ENCODE assay signal across 26 cellular contexts in the genomic region with DNA sequence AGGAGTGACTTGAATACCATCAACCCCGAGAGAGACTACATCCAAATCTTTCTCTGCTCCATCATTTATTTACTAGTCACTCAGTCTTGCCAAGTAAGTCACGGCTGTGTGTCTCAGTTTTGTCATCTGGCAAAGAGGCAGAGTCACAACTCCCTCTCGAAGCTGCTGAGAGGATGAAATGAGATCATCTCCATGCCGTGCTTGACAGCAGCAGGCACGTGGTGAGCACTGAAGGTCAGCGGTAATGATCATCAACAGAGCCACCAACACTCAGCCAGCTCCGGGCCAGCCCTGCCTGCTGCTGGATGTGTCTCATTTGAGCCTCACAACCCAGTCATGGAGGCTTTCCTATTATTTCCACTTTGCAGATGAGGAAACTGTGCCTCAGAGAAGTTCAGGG. TPM values are rescaled to one million over a fixed set of nuclear protein-coding genes. Genes with fewer than 3 reads are reported as not detected.
DNase-seq lines count a peak whose midpoint lies in the region; ATAC-seq and TF ChIP-seq lines count a peak whose summit lies in the region.
"Had no signal": no experiment of that assay in that cellular context is flagged by ENCODE, and none has a peak within 500 bp of the region (broad histone marks: within the 10 kb centered on the region; RNA-seq: fewer than 3 reads in every experiment).

No MANE protein-coding gene starts in this region.

- peaks cover 2% of the 10 kb centered on the region for H3K27me3 Mint-ChIP-seq in HFFc6 (ENCODE audit: insufficient read depth)
- H3K27me3 Mint-ChIP-seq: activated CD4-positive, alpha-beta T cell treated with anti-CD3 and anti-CD28 coated beads for 36 hours; activated naive CD8-positive, alpha-beta T cell treated with anti-CD3 and anti-CD28 coated beads for 36 hours; CD4-positive, CD25-positive, alpha-beta regulatory T cell; memory B cell; stimulated activated memory B cell treated with anti-CD40 and anti-IgM and Interleukin-4, amounts not matched to agents 10 μg/mL and 1 μg/mL and 100 μg/mL, for 72 hours had no signal

- DNase-seq in AG08395 (ENCODE audit: low spot score) (peak; percentile 62), HFFc6 (peak; percentile 53), dorsolateral prefrontal cortex (peak in 7 of 10 donors; percentile 44 to 77 (median 55)), medulla oblongata (ENCODE audit: extremely low spot score) (peak; percentile 27), activated gamma-delta T cell (lab: John Stamatoyannopoulos, UW) (no peak)
- no peak for DNase-seq in stimulated activated CD8-positive, alpha-beta memory T cell treated with anti-CD3 and anti-CD28 coated beads, Interleukin-4, amount 100 ng/mL, for 48 hours
- DNase-seq: activated CD4-positive, alpha-beta T cell treated with anti-CD3 and anti-CD28 coated beads for 36 hours; activated naive CD8-positive, alpha-beta T cell treated with anti-CD3 and anti-CD28 coated beads for 36 hours; CD4-positive, CD25-positive, alpha-beta regulatory T cell; DMS153; H9; islet precursor cell; NCI-H1436; NCI-H69; SHP77; thyroid gland had no signal

- H3K4me3 ChIP-seq in dorsolateral prefrontal cortex: no peak overlapping the region
- H3K4me3 ChIP-seq: coronary artery, thyroid gland had no signal

- ATAC-seq in HG02852 (IDR thresholded peaks at IDR 0.05; ENCODE audit: unreplicated experiment) (no peak), HG02571 (IDR thresholded peaks at IDR 0.05; ENCODE audit: unreplicated experiment) (no peak)
- ATAC-seq: activated CD4-positive, alpha-beta T cell treated with anti-CD3 and anti-CD28 coated beads for 36 hours; sciatic nerve; stimulated activated memory B cell treated with anti-CD40 and anti-IgM and Interleukin-4, amounts not matched to agents 10 μg/mL and 1 μg/mL and 100 μg/mL, for 72 hours had no signal

- H3K4me3 Mint-ChIP-seq in HFFc6: no peak overlapping the region
- H3K4me3 Mint-ChIP-seq: activated CD4-positive, alpha-beta T cell treated with anti-CD3 and anti-CD28 coated beads for 36 hours; activated naive CD8-positive, alpha-beta T cell treated with anti-CD3 and anti-CD28 coated beads for 36 hours; activated T-helper 1 cell treated with anti-CD3 and anti-CD28 coated beads, Interleukin-12 subunit alpha, Interleukin-12 subunit beta, Interleukin-2, Interleukin-4 antibody, amounts not matched to agents 30 ng/mL and 10 ng/mL and 1 ng/mL, durations not matched to agents 14 hours and 24 hours and 36 hours; CD4-positive, CD25-positive, alpha-beta regulatory T cell; H9; memory B cell; stimulated activated memory B cell treated with anti-CD40 and anti-IgM and Interleukin-4, amounts not matched to agents 10 μg/mL and 1 μg/mL and 100 μg/mL, for 72 hours had no signal

- peak overlapping the region; percentile 27; the same call in 1 of the 2 replicates for H3K27ac Mint-ChIP-seq in HFFc6
- H3K27ac Mint-ChIP-seq: activated CD4-positive, alpha-beta T cell treated with anti-CD3 and anti-CD28 coated beads for 36 hours; activated naive CD8-positive, alpha-beta T cell treated with anti-CD3 and anti-CD28 coated beads for 36 hours; activated T-helper 1 cell treated with anti-CD3 and anti-CD28 coated beads, Interleukin-12 subunit alpha, Interleukin-12 subunit beta, Interleukin-2, Interleukin-4 antibody, amounts not matched to agents 30 ng/mL and 10 ng/mL and 1 ng/mL, durations not matched to agents 14 hours and 24 hours and 36 hours; CD4-positive, CD25-positive, alpha-beta regulatory T cell; H9; memory B cell; stimulated activated memory B cell treated with anti-CD40 and anti-IgM and Interleukin-4, amounts not matched to agents 10 μg/mL and 1 μg/mL and 100 μg/mL, for 72 hours had no signal

- H3K27ac ChIP-seq in dorsolateral prefrontal cortex: peak overlapping the region in 17 of 59 donors; percentile 1 to 54 (median 25)
- H3K27ac ChIP-seq: coronary artery, thyroid gland had no signal

- H3K9me3 Mint-ChIP-seq in HFFc6: no peaks in the 10 kb centered on the region
- H3K9me3 Mint-ChIP-seq: activated naive CD8-positive, alpha-beta T cell treated with anti-CD3 and anti-CD28 coated beads for 36 hours; activated T-helper 1 cell treated with anti-CD3 and anti-CD28 coated beads, Interleukin-12 subunit alpha, Interleukin-12 subunit beta, Interleukin-2, Interleukin-4 antibody, amounts not matched to agents 30 ng/mL and 10 ng/mL and 1 ng/mL, durations not matched to agents 14 hours and 24 hours and 36 hours; CD4-positive, CD25-positive, alpha-beta regulatory T cell; H9; memory B cell; stimulated activated memory B cell treated with anti-CD40 and anti-IgM and Interleukin-4, amounts not matched to agents 10 μg/mL and 1 μg/mL and 100 μg/mL, for 72 hours had no signal

- intact Hi-C loops in dorsolateral prefrontal cortex (cut with DNase I): loop anchor here in 1 of 2 donors (5.0 kb wide), 1 partner anchor 215 kb away; no protein-coding TSS in a partner anchor

- H3K36me3 Mint-ChIP-seq in HFFc6 (ENCODE audit: low read depth): peaks cover 10% of the 10 kb centered on the region; the same call in 1 of the 2 replicates
- H3K36me3 Mint-ChIP-seq: activated naive CD8-positive, alpha-beta T cell treated with anti-CD3 and anti-CD28 coated beads for 36 hours had no signal

- peaks cover 17% of the 10 kb centered on the region for H3K4me1 Mint-ChIP-seq in HFFc6 (ENCODE audit: low read depth)
- H3K4me1 Mint-ChIP-seq: activated CD4-positive, alpha-beta T cell treated with anti-CD3 and anti-CD28 coated beads for 36 hours; activated naive CD8-positive, alpha-beta T cell treated with anti-CD3 and anti-CD28 coated beads for 36 hours; memory B cell; stimulated activated memory B cell treated with anti-CD40 and anti-IgM and Interleukin-4, amounts not matched to agents 10 μg/mL and 1 μg/mL and 100 μg/mL, for 72 hours had no signal

- no peaks in the 10 kb centered on the region for H3K27me3 ChIP-seq in dorsolateral prefrontal cortex
- H3K27me3 ChIP-seq: thyroid gland had no signal

- no peak for TF ChIP-seq CTCF in HFFc6 (IDR thresholded peaks at IDR 0.05)
- TF ChIP-seq CTCF in dorsolateral prefrontal cortex (IDR thresholded peaks at IDR 0.05 in 54 of 56, conservative IDR thresholded peaks at IDR 0.05 in 2 of 56; ENCODE audit: low read depth in 1 of 56, partially characterized antibody in 56 of 56): no peak

RNA-seq across cellular contexts. Expression of gene ALDH4A1, which starts 19.8 kb away (rescaled TPM):
- total RNA-seq in HFFc6 (2021; fragmentation: NEBNext Ultra II Directional; extraction: Animal tissue kit (Norgen Biotek cat#: 25700)): 10 to 100 TPM; 18.3 to 24.1 (median 20.2) TPM
- 100 to 1,000 TPM in 1 of 120 experiments, 10 to 100 TPM in 119; 16.8 to 112 (median 40.4) TPM for total RNA-seq in dorsolateral prefrontal cortex

RNA-seq across cellular contexts. Expression of gene TAS1R2, which starts 23.1 kb away (rescaled TPM):
- total RNA-seq in HFFc6 (2021; fragmentation: NEBNext Ultra II Directional; extraction: Animal tissue kit (Norgen Biotek cat#: 25700)): not detected
- total RNA-seq in dorsolateral prefrontal cortex: not detected
- total RNA-seq: activated CD4-positive, alpha-beta T cell treated with anti-CD3 and anti-CD28 coated beads for 36 hours; activated CD8-positive, alpha-beta memory T cell treated with anti-CD3 and anti-CD28 coated beads for 36 hours; activated naive CD8-positive, alpha-beta T cell treated with anti-CD3 and anti-CD28 coated beads for 36 hours; activated T-helper 1 cell treated with anti-CD3 and anti-CD28 coated beads, Interleukin-12 subunit alpha, Interleukin-12 subunit beta, Interleukin-2, Interleukin-4 antibody, amounts not matched to agents 30 ng/mL and 10 ng/mL and 1 ng/mL, durations not matched to agents 14 hours and 24 hours and 36 hours; CD4-positive, CD25-positive, alpha-beta regulatory T cell; H9; OCI-LY7; osteoblast; sciatic nerve; thyroid gland had no signal

Comparison
In these comparisons a context has a peak if more than half of its experiments do, and no peak if none do; other contexts are left out.
1. DNase-seq: peak in AG08395 (single experiment), HFFc6 (single experiment), dorsolateral prefrontal cortex (7 of 10) and medulla oblongata (single experiment); none in activated gamma-delta T cell (single experiment) and stimulated activated CD8-positive, alpha-beta memory T cell treated with anti-CD3 and anti-CD28 coated beads, Interleukin-4, amount 100 ng/mL, for 48 hours (single experiment).